ENCODE assay signal across 8 cellular contexts in genomic region chr1:201282931-201283829, GRCh38. TPM values are rescaled to one million over a fixed set of nuclear protein-coding genes. Genes with fewer than 3 reads are reported as not detected.
DNase-seq lines count a peak whose midpoint lies in the region; ATAC-seq and TF ChIP-seq lines count a peak whose summit lies in the region.

Gene PKP1, plus strand, starts transcription at chr1:201283506. Its CDS starts 197 bp downstream, at chr1:201283703.

- H3K27me3 ChIP-seq in right cardiac atrium (ENCODE audit: control insufficient read depth, insufficient read depth) (no peaks in the 10 kb centered on the region), spleen (replicated peaks in 1 of 7) (peaks cover 0 to 76% (median 28%) of the 10 kb centered on the region in 7 donors)

- H3K4me1 ChIP-seq in right cardiac atrium (ENCODE audit: control insufficient read depth, insufficient read depth, low read length) (no peaks in the 10 kb centered on the region), spleen (peaks cover 0 to 15% (median 8%) of the 10 kb centered on the region in 6 donors)

- 4% methylated on average over 55 of the region's 55 CpGs for WGBS in right cardiac atrium
- WGBS in spleen, 5 donors = 6 to 9% (median 7%) methylated on average over 28 to 55 of the region's 55 CpGs

- TF ChIP-seq POLR2A in spleen (IDR thresholded peaks at IDR 0.05) = no peak

- H3K9me3 Mint-ChIP-seq in activated T-cell treated with anti-CD3 and anti-CD28 coated beads, Interleukin-2, amount 50 U/mL, for 4 hours = no peaks in the 10 kb centered on the region

- H3K27ac ChIP-seq in right cardiac atrium (ENCODE audit: low read length) = no peak within 1 kb of the TSS
- no peak within 1 kb of the TSS for H3K27ac ChIP-seq in spleen

- no peaks in the 10 kb centered on the region for H3K36me3 Mint-ChIP-seq in activated T-cell treated with anti-CD3 and anti-CD28 coated beads, Interleukin-2, amount 50 U/mL, for 4 hours (ENCODE audit: insufficient read depth)

- H3K27me3 Mint-ChIP-seq in activated T-cell treated with anti-CD3 and anti-CD28 coated beads, Interleukin-2, amount 50 U/mL, for 4 hours (ENCODE audit: low read depth) = peaks cover 46% of the 10 kb centered on the region

- intact Hi-C loops in right cardiac atrium (cut with DNase I) = no loop called here
- intact Hi-C loops in spleen (cut with DNase I; ENCODE audit: low total_unique reads) = no loop called here

- H3K4me3 Mint-ChIP-seq in activated T-cell treated with anti-CD3 and anti-CD28 coated beads, Interleukin-2, amount 50 U/mL, for 4 hours = peak within 1 kb of the TSS; percentile 51

- no peak within 1 kb of the TSS for H3K4me3 ChIP-seq in right cardiac atrium (ENCODE audit: low read length)
- H3K4me3 ChIP-seq in spleen = peak within 1 kb of the TSS in 3 of 8 donors; percentile 13 to 43 (median 17)

- no peaks in the 10 kb centered on the region for H3K36me3 ChIP-seq in spleen

- peaks cover 8% of the 10 kb centered on the region for H3K4me1 Mint-ChIP-seq in activated T-cell treated with anti-CD3 and anti-CD28 coated beads, Interleukin-2, amount 50 U/mL, for 4 hours (ENCODE audit: low read depth)

- DNase-seq in GOT3 (lab: John Stamatoyannopoulos, UW) (peak; percentile 74), right cardiac atrium (peak in 1 of 3 donors; percentile 40), spleen (peak; percentile 77), NCI-H1048 (lab: John Stamatoyannopoulos, UW) (no peak), RPMI8226 (no peak)
- DNase-seq in activated T-cell treated with anti-CD3 and anti-CD28 coated beads, Interleukin-2, amount 50 U/mL, for 4 hours = no peak

- peak; percentile 70 to 76 for ATAC-seq in activated T-cell treated with anti-CD3 and anti-CD28 coated beads, Interleukin-2, amount 50 U/mL, for 4 hours
- ATAC-seq in right cardiac atrium (peak; percentile 67 to 72), GM18502 (IDR thresholded peaks at IDR 0.05; ENCODE audit: poor library complexity, unreplicated experiment) (no peak), GM21737 (IDR thresholded peaks at IDR 0.05; ENCODE audit: unreplicated experiment) (no peak)

- TF ChIP-seq CTCF in spleen (IDR thresholded peaks at IDR 0.05 in 8 of 11, conservative IDR thresholded peaks at IDR 0.05 in 3 of 11) = no peak

- H3K9me3 ChIP-seq in right cardiac atrium (ENCODE audit: control insufficient read depth, low read length) (no peaks in the 10 kb centered on the region), spleen (no peaks in the 10 kb centered on the region)

RNA-seq across cellular contexts. Expression of gene PKP1, which starts in this region (rescaled TPM):
- total RNA-seq in activated T-cell treated with anti-CD3 and anti-CD28 coated beads, Interleukin-2, amount 50 U/mL, for 4 hours = not detected
- total RNA-seq in right cardiac atrium (under 1 TPM in 2 of 4 donors, not detected in 2; 0.03 to 0.22 TPM), spleen (not detected)
- polyA plus RNA-seq in right cardiac atrium (0.02 TPM), spleen (under 1 TPM; 0.04 to 0.10 (median 0.06) TPM)

Comparison
In these comparisons a context has a peak if more than half of its experiments do, and no peak if none do; other contexts are left out.
1. Peak in ATAC-seq in activated T-cell treated with anti-CD3 and anti-CD28 coated beads, Interleukin-2, amount 50 U/mL, for 4 hours; RNA of the gene not detected or under 1 TPM.
2. Peak in ATAC-seq in right cardiac atrium; RNA of the gene not detected or under 1 TPM.
3. Peak in DNase-seq in spleen; RNA of the gene not detected or under 1 TPM.